In the genomic region with DNA sequence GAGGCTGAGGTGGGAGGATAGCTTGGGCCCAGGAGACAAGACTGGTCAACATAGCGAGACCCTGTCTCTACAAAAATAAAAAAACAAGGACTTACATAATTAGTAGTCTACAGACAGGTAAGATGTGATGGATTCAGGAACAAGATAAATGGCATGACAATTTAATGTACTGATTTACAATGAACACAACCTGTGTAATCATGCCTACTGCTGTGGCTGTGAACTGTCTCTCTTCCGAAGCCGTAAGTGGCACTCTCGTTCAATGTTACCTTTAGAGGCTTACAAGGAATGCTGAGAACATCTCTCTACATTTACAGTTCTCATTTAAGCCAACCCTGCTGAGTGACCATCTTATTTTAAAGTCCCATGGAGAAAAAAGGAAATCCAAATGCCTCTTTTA, we compare ENCODE assay signal across 25 cellular contexts.
"Had no signal": no experiment of that assay in that cellular context is flagged by ENCODE, and none has a peak within 500 bp of the region (broad histone marks: within the 10 kb centered on the region; RNA-seq: fewer than 3 reads in every experiment).

No MANE protein-coding gene starts in this region.

- H3K4me3 ChIP-seq: adrenal gland, body of pancreas, breast epithelium, K562 had no signal

- H3K4me3 Mint-ChIP-seq: activated CD8-positive, alpha-beta T cell treated with anti-CD3 and anti-CD28 coated beads, Interleukin-2, amount 10 ng/mL, durations not matched to agents 7 days and 5 days; activated naive CD4-positive, alpha-beta T cell treated with anti-CD3 and anti-CD28 coated beads for 36 hours; activated T-cell treated with anti-CD3 and anti-CD28 coated beads, Interleukin-2, amount 50 U/mL, for 24 hours had no signal

- H3K4me1 ChIP-seq: adrenal gland, body of pancreas, breast epithelium had no signal

- H3K36me3 ChIP-seq: adrenal gland, breast epithelium, WERI-Rb-1 had no signal

- H3K9me3 ChIP-seq: adrenal gland, body of pancreas, breast epithelium had no signal

- DNase-seq: activated CD4-positive, alpha-beta T cell treated with anti-CD3 and anti-CD28 coated beads for 1 hour; activated CD4-positive, alpha-beta T cell treated with anti-CD3 and anti-CD28 coated beads for 48 hours; activated CD4-positive, alpha-beta T cell treated with anti-CD3 and anti-CD28 coated beads, Interleukin-2, amount 50 U/mL, for 4 hours; activated CD4-positive, CD25-positive, alpha-beta regulatory T cell; activated CD8-positive, alpha-beta T cell treated with anti-CD3 and anti-CD28 coated beads, Interleukin-2, amount 10 ng/mL, durations not matched to agents 7 days and 5 days; activated gamma-delta T cell treated with Interleukin-2 at 50 U/mL for 16 hours; activated naive CD4-positive, alpha-beta T cell treated with anti-CD3 and anti-CD28 coated beads for 36 hours; activated T-cell treated with anti-CD3 and anti-CD28 coated beads, Interleukin-2, amount 50 U/mL, for 24 hours; adrenal gland; body of pancreas; NCI-H1105; NCI-H146; NCI-H187; NCI-H2029 treated with DMSO at 0.1 percent for 48 hours; NCI-H2107; NCI-H510A; NCI-H748 treated with DMSO at 0.1 percent for 48 hours; OCI-M1; Right ventricle myocardium superior; T1000; WERI-Rb-1 had no signal

- H3K36me3 Mint-ChIP-seq: activated naive CD4-positive, alpha-beta T cell treated with anti-CD3 and anti-CD28 coated beads, Interleukin-2, amount 50 U/mL, for 72 hours had no signal

- H3K27me3 ChIP-seq: adrenal gland, body of pancreas, breast epithelium had no signal

- H3K9me3 Mint-ChIP-seq: activated naive CD4-positive, alpha-beta T cell treated with anti-CD3 and anti-CD28 coated beads for 36 hours; activated naive CD4-positive, alpha-beta T cell treated with anti-CD3 and anti-CD28 coated beads, Interleukin-2, amount 50 U/mL, for 72 hours; activated T-cell treated with anti-CD3 and anti-CD28 coated beads, Interleukin-2, amount 50 U/mL, for 24 hours had no signal

- H3K27ac Mint-ChIP-seq: activated CD8-positive, alpha-beta T cell treated with anti-CD3 and anti-CD28 coated beads, Interleukin-2, amount 10 ng/mL, durations not matched to agents 7 days and 5 days; activated naive CD4-positive, alpha-beta T cell treated with anti-CD3 and anti-CD28 coated beads for 36 hours; activated naive CD4-positive, alpha-beta T cell treated with anti-CD3 and anti-CD28 coated beads, Interleukin-2, amount 50 U/mL, for 72 hours; activated T-cell treated with anti-CD3 and anti-CD28 coated beads, Interleukin-2, amount 50 U/mL, for 24 hours; activated T-helper 2 cell treated with anti-CD3 and anti-CD28 coated beads, Interferon-gamma antibody, Interleukin-2, Interleukin-4, amounts not matched to agents 10 μg/mL and 5 μg/mL and 100 μg/mL, durations not matched to agents 14 hours and 24 hours and 36 hours had no signal

- H3K27ac ChIP-seq: adrenal gland, body of pancreas, breast epithelium, WERI-Rb-1 had no signal

- ATAC-seq: activated CD8-positive, alpha-beta T cell treated with anti-CD3 and anti-CD28 coated beads, Interleukin-2, amount 10 ng/mL, durations not matched to agents 7 days and 5 days; activated naive CD4-positive, alpha-beta T cell treated with anti-CD3 and anti-CD28 coated beads, Interleukin-2, amount 50 U/mL, for 72 hours; body of pancreas; K562 had no signal
